Comparison of ENCODE assay signal across 8 cellular contexts in the genomic region with DNA sequence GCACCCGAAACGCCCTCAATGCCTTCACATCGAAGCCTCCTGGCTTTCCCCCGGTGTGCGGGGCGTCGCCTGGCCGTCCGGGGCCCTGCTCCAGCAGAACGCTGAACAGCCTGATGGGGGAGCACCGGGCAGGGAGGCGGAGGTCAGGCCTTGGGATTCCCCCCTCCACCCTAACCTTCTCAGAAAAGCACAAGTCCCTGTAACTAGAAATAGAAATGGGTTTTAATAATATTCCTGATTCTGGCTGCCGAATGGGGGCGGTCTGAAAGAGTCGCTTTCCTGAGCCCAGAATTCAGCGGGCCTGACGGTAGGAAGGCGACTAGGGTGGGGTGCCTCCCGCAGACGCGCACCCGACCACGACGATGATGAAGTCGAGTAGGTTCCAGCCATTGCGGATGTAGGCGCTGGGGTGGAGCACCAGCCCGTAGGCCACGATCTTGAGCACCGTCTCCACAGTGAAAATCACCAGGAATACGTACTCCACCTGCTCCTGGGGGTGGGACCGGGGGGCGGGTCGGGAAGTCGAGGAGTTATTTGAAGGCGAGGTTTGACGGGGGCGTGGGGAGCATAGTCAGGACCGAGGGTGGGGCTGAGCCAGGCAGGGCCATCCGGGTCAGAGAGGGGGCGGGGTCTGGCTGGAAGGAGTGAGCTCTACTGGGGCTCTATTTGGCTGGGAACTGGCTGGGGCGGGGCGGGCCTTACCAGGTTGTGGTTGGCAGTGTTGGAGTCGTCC. TPM values are rescaled to one million over a fixed set of nuclear protein-coding genes. Genes with fewer than 3 reads are reported as not detected.
DNase-seq lines count a peak whose midpoint lies in the region; ATAC-seq and FAIRE-seq lines count a peak whose summit lies in the region.

No MANE protein-coding gene starts in this region.

- DNase-seq in DMS153 (lab: John Stamatoyannopoulos, UW) (peak; percentile 17), NCI-H345 (lab: John Stamatoyannopoulos, UW) (peak; percentile 77), globus pallidus (ENCODE audit: low spot score) (peak; percentile 1), ureter (ENCODE audit: low spot score) (peak; percentile 78), HTR-8/SVneo (ENCODE audit: insufficient read length, low spot score) (no peak)
- DNase-seq in activated T-cell treated with anti-CD3 and anti-CD28 coated beads, Interleukin-2, amount 50 U/mL, for 24 hours: peak; percentile 72

- H3K9ac ChIP-seq in rectal smooth muscle tissue (ENCODE audit: low read length): no peak overlapping the region

- H3K27me3 Mint-ChIP-seq in activated T-cell treated with anti-CD3 and anti-CD28 coated beads, Interleukin-2, amount 50 U/mL, for 24 hours: peaks cover 10% of the 10 kb centered on the region

- H3K4me1 ChIP-seq in rectal smooth muscle tissue (ENCODE audit: control insufficient read depth, insufficient read depth, low read length): no peaks in the 10 kb centered on the region

- no peaks in the 10 kb centered on the region for H3K36me3 ChIP-seq in rectal smooth muscle tissue (ENCODE audit: control insufficient read depth, insufficient read depth, low read length)

- peak; percentile 56 for ATAC-seq in GM21723 (IDR thresholded peaks at IDR 0.05; ENCODE audit: unreplicated experiment)

- H3K4me3 ChIP-seq in rectal smooth muscle tissue (ENCODE audit: low read length): peak overlapping the region; percentile 59

- no peak overlapping the region for H3K27ac ChIP-seq in rectal smooth muscle tissue (ENCODE audit: low read depth, low read length)

- H3K9me3 Mint-ChIP-seq in activated T-cell treated with anti-CD3 and anti-CD28 coated beads, Interleukin-2, amount 50 U/mL, for 24 hours: no peaks in the 10 kb centered on the region

- H3K27ac Mint-ChIP-seq in activated T-cell treated with anti-CD3 and anti-CD28 coated beads, Interleukin-2, amount 50 U/mL, for 24 hours: peak overlapping the region; percentile 83

- peaks cover 18% of the 10 kb centered on the region for H3K4me1 Mint-ChIP-seq in activated T-cell treated with anti-CD3 and anti-CD28 coated beads, Interleukin-2, amount 50 U/mL, for 24 hours (ENCODE audit: low read depth)

- H3K27me3 ChIP-seq in rectal smooth muscle tissue (ENCODE audit: control insufficient read depth, insufficient read depth, low read length): peaks cover 2% of the 10 kb centered on the region

- peaks cover 4% of the 10 kb centered on the region for H3K36me3 Mint-ChIP-seq in activated T-cell treated with anti-CD3 and anti-CD28 coated beads, Interleukin-2, amount 50 U/mL, for 24 hours (ENCODE audit: low read depth)

- FAIRE-seq in HTR-8/SVneo (lab: Jason Lieb, UNC): no peak

- H3K4me3 Mint-ChIP-seq in activated T-cell treated with anti-CD3 and anti-CD28 coated beads, Interleukin-2, amount 50 U/mL, for 24 hours: peak overlapping the region; percentile 64

RNA-seq across cellular contexts. Expression of gene CACNA1F, which starts 2.5 kb away (rescaled TPM):
- 0.49 TPM for total RNA-seq in ureter

RNA-seq across cellular contexts. Expression of gene CCDC22, which starts 4.6 kb away (rescaled TPM):
- total RNA-seq in ureter: 16.9 TPM

RNA-seq across cellular contexts. Expression of gene SYP, which starts 30.7 kb away (rescaled TPM):
- total RNA-seq in ureter: 1.7 TPM

RNA-seq across cellular contexts. Expression of gene FOXP3, which starts 33.8 kb away (rescaled TPM):
- 0.49 TPM for total RNA-seq in ureter

RNA-seq across cellular contexts. Expression of gene PPP1R3F, which starts 38.9 kb away (rescaled TPM):
- total RNA-seq in ureter: 6.2 TPM
